Comparison of ENCODE assay signal across 29 cellular contexts in genomic region chr4:139675651-139676050, GRCh38. TPM values are rescaled to one million over a fixed set of nuclear protein-coding genes. Genes with fewer than 3 reads are reported as not detected.
DNase-seq lines count a peak whose midpoint lies in the region; ATAC-seq, FAIRE-seq and TF ChIP-seq lines count a peak whose summit lies in the region.
"Had no signal": no experiment of that assay in that cellular context is flagged by ENCODE, and none has a peak within 500 bp of the region (broad histone marks: within the 10 kb centered on the region; RNA-seq: fewer than 3 reads in every experiment).

No MANE protein-coding gene starts in this region.

- TF ChIP-seq CTCF in bronchial epithelial cell (IDR thresholded peaks at IDR 0.05; ENCODE audit: insufficient read depth, low read length, severe bottlenecking) = no peak

- H3K4me3 Mint-ChIP-seq in stimulated activated naive B cell treated with anti-CD40 and anti-IgM and Interleukin-4, amounts not matched to agents 10 μg/mL and 1 μg/mL and 100 μg/mL, for 72 hours = peak overlapping the region in 1 of 2 donors; percentile 15
- H3K4me3 Mint-ChIP-seq: activated CD4-positive, alpha-beta T cell treated with anti-CD3 and anti-CD28 coated beads for 36 hours; activated CD8-positive, alpha-beta T cell treated with anti-CD3 and anti-CD28 coated beads, Interleukin-2, amount 10 ng/mL, durations not matched to agents 7 days and 5 days; activated naive CD4-positive, alpha-beta T cell treated with anti-CD3 and anti-CD28 coated beads, Interleukin-2, amount 50 U/mL, for 24 hours; CD4-positive, alpha-beta memory T cell; GM23338; neural crest cell; T-helper 2 cell treated with Interferon-gamma antibody and Interleukin-4, amounts not matched to agents 5 μg/mL and 100 μg/mL, for 36 hours had no signal

- no peaks in the 10 kb centered on the region for H3K27me3 Mint-ChIP-seq in stimulated activated naive B cell treated with anti-CD40 and anti-IgM and Interleukin-4, amounts not matched to agents 10 μg/mL and 1 μg/mL and 100 μg/mL, for 72 hours
- H3K27me3 Mint-ChIP-seq: activated CD4-positive, alpha-beta T cell treated with anti-CD3 and anti-CD28 coated beads for 36 hours; activated naive CD4-positive, alpha-beta T cell treated with anti-CD3 and anti-CD28 coated beads, Interleukin-2, amount 50 U/mL, for 24 hours; CD4-positive, alpha-beta memory T cell had no signal

- H3K27ac Mint-ChIP-seq in stimulated activated naive B cell treated with anti-CD40 and anti-IgM and Interleukin-4, amounts not matched to agents 10 μg/mL and 1 μg/mL and 100 μg/mL, for 72 hours = peak overlapping the region; percentile 42
- H3K27ac Mint-ChIP-seq: activated CD4-positive, alpha-beta T cell treated with anti-CD3 and anti-CD28 coated beads for 36 hours; activated CD8-positive, alpha-beta T cell treated with anti-CD3 and anti-CD28 coated beads, Interleukin-2, amount 10 ng/mL, durations not matched to agents 7 days and 5 days; activated naive CD4-positive, alpha-beta T cell treated with anti-CD3 and anti-CD28 coated beads, Interleukin-2, amount 50 U/mL, for 24 hours; activated T-helper 2 cell treated with anti-CD3 and anti-CD28 coated beads, Interferon-gamma antibody, Interleukin-2, Interleukin-4, amounts not matched to agents 10 μg/mL and 5 μg/mL and 100 μg/mL, durations not matched to agents 14 hours and 24 hours and 36 hours; GM23338; T-helper 2 cell treated with Interferon-gamma antibody and Interleukin-4, amounts not matched to agents 5 μg/mL and 100 μg/mL, for 36 hours had no signal

- ATAC-seq in stimulated activated naive B cell treated with anti-CD40 and anti-IgM and Interleukin-4, amounts not matched to agents 10 μg/mL and 1 μg/mL and 100 μg/mL, for 72 hours (replicated peaks) = peak in 1 of 2 donors; percentile 5
- no peak for ATAC-seq in GM19351 (IDR thresholded peaks at IDR 0.05; ENCODE audit: unreplicated experiment)
- ATAC-seq: activated CD4-positive, alpha-beta T cell treated with anti-CD3 and anti-CD28 coated beads for 36 hours; activated CD8-positive, alpha-beta T cell treated with anti-CD3 and anti-CD28 coated beads, Interleukin-2, amount 10 ng/mL, durations not matched to agents 7 days and 5 days; GM23338; PC-3 had no signal

- H3K36me3 Mint-ChIP-seq in stimulated activated naive B cell treated with anti-CD40 and anti-IgM and Interleukin-4, amounts not matched to agents 10 μg/mL and 1 μg/mL and 100 μg/mL, for 72 hours = peaks cover 2 to 4% of the 10 kb centered on the region in 2 donors
- H3K36me3 Mint-ChIP-seq: activated naive CD4-positive, alpha-beta T cell treated with anti-CD3 and anti-CD28 coated beads, Interleukin-2, amount 50 U/mL, for 24 hours had no signal

- peaks cover 4% of the 10 kb centered on the region for H3K36me3 ChIP-seq in bronchial epithelial cell (ENCODE audit: control insufficient read depth, insufficient read depth, low read length)
- H3K36me3 ChIP-seq: brain microvascular endothelial cell had no signal

- no peaks in the 10 kb centered on the region for H3K9me3 Mint-ChIP-seq in stimulated activated naive B cell treated with anti-CD40 and anti-IgM and Interleukin-4, amounts not matched to agents 10 μg/mL and 1 μg/mL and 100 μg/mL, for 72 hours
- H3K9me3 Mint-ChIP-seq: activated naive CD4-positive, alpha-beta T cell treated with anti-CD3 and anti-CD28 coated beads, Interleukin-2, amount 50 U/mL, for 24 hours; activated T-helper 2 cell treated with anti-CD3 and anti-CD28 coated beads, Interferon-gamma antibody, Interleukin-2, Interleukin-4, amounts not matched to agents 10 μg/mL and 5 μg/mL and 100 μg/mL, durations not matched to agents 14 hours and 24 hours and 36 hours; CD4-positive, alpha-beta memory T cell; GM23338; neural crest cell; T-helper 2 cell treated with Interferon-gamma antibody and Interleukin-4, amounts not matched to agents 5 μg/mL and 100 μg/mL, for 36 hours had no signal

- FAIRE-seq in bronchial epithelial cell (lab: Jason Lieb, UNC) = no peak
- FAIRE-seq: pancreas had no signal

- peaks cover 10 to 23% of the 10 kb centered on the region in 2 donors for H3K4me1 Mint-ChIP-seq in stimulated activated naive B cell treated with anti-CD40 and anti-IgM and Interleukin-4, amounts not matched to agents 10 μg/mL and 1 μg/mL and 100 μg/mL, for 72 hours
- H3K4me1 Mint-ChIP-seq: activated CD4-positive, alpha-beta T cell treated with anti-CD3 and anti-CD28 coated beads for 36 hours; activated naive CD4-positive, alpha-beta T cell treated with anti-CD3 and anti-CD28 coated beads, Interleukin-2, amount 50 U/mL, for 24 hours; neural crest cell had no signal

- H3K27me3 ChIP-seq in bronchial epithelial cell (ENCODE audit: control insufficient read depth, insufficient read depth, low read length) = no peaks in the 10 kb centered on the region
- H3K27me3 ChIP-seq: brain microvascular endothelial cell, pancreas, suprapubic skin had no signal

- DNase-seq in SIG-M5 treated with dmso at 0.1 percent for 504 hours (lab: John Stamatoyannopoulos, UW; ENCODE audit: unreplicated experiment) (peak; percentile 50), SIG-M5 (lab: John Stamatoyannopoulos, UW) (no peak), NOMO-1 treated with DMSO at 0.1 percent for 48 hours (lab: John Stamatoyannopoulos, UW; ENCODE audit: unreplicated experiment) (peak; percentile 64), bronchial epithelial cell (ENCODE audit: low read depth) (peak; percentile 53), caudate nucleus (lab: John Stamatoyannopoulos, UW) (no peak)
- DNase-seq in stimulated activated naive B cell treated with anti-CD40 and anti-IgM and Interleukin-4, amounts not matched to agents 10 μg/mL and 1 μg/mL and 100 μg/mL, for 72 hours = no peak
- DNase-seq in activated effector memory CD4-positive, alpha-beta T cell treated with Interleukin-2 at 50 U/mL for 16 hours = no peak
- DNase-seq: activated CD4-positive, alpha-beta T cell treated with anti-CD3 and anti-CD28 coated beads for 36 hours; activated CD8-positive, alpha-beta T cell treated with anti-CD3 and anti-CD28 coated beads, Interleukin-2, amount 10 ng/mL, durations not matched to agents 7 days and 5 days; brain microvascular endothelial cell; CD4-positive, alpha-beta memory T cell; effector CD4-positive, alpha-beta T cell; glutamatergic neuron; left colon; NCI-H2107; NCI-H446; NCI-H82; pancreas; PC-3; retina; stimulated activated naive CD4-positive, alpha-beta T cell had no signal

- H3K27ac ChIP-seq in caudate nucleus (ENCODE audit: low read depth, low read length) = no peak overlapping the region
- H3K27ac ChIP-seq: brain microvascular endothelial cell, pancreas, suprapubic skin had no signal

- no peak overlapping the region for H3K4me3 ChIP-seq in bronchial epithelial cell (ENCODE audit: low read depth, low read length)
- H3K4me3 ChIP-seq: GM23338, pancreas, skin epidermis, suprapubic skin had no signal

RNA-seq across cellular contexts. Expression of gene MGST2, which starts 10.0 kb away (rescaled TPM):
- 28.7 and 30.5 TPM in 2 replicates for total RNA-seq in bronchial epithelial cell

Comparison
In these comparisons a context has a peak if more than half of its experiments do, and no peak if none do; other contexts are left out.
1. DNase-seq: peak in SIG-M5 treated with dmso at 0.1 percent for 504 hours (single experiment), NOMO-1 treated with DMSO at 0.1 percent for 48 hours (single experiment) and bronchial epithelial cell (single experiment); none in SIG-M5 (single experiment), stimulated activated naive B cell treated with anti-CD40 and anti-IgM and Interleukin-4, amounts not matched to agents 10 μg/mL and 1 μg/mL and 100 μg/mL, for 72 hours (single experiment), activated effector memory CD4-positive, alpha-beta T cell treated with Interleukin-2 at 50 U/mL for 16 hours (single experiment) and caudate nucleus (0 of 61).